ENCODE assay signal across 17 cellular contexts in genomic region chr1:203175237-203176181, GRCh38. TPM values are rescaled to one million over a fixed set of nuclear protein-coding genes. Genes with fewer than 3 reads are reported as not detected.
DNase-seq lines count a peak whose midpoint lies in the region; ATAC-seq and TF ChIP-seq lines count a peak whose summit lies in the region.
"Had no signal": no experiment of that assay in that cellular context is flagged by ENCODE, and none has a peak within 500 bp of the region (broad histone marks: within the 10 kb centered on the region; RNA-seq: fewer than 3 reads in every experiment).

MYBPH (minus strand) TSS chr1:203175826; CDS start chr1:203175755, 71 bp downstream.

- no peak within 1 kb of the TSS for H3K4me2 ChIP-seq in mesenchymal stem cell (ENCODE audit: low read length, poor library complexity, severe bottlenecking)

- H3K4me3 ChIP-seq in mesenchymal stem cell (ENCODE audit: insufficient read depth in 1 of 2, low read depth in 1 of 2, low read length in 2 of 2) (no peak within 1 kb of the TSS), upper lobe of right lung (no peak within 1 kb of the TSS)
- H3K4me3 ChIP-seq: thoracic aorta had no signal

- H3K4me3 Mint-ChIP-seq in activated naive CD4-positive, alpha-beta T cell treated with anti-CD3 and anti-CD28 coated beads, Interleukin-2, amount 10 ng/mL, durations not matched to agents 7 days and 5 days = no peak within 1 kb of the TSS

- H3K27ac Mint-ChIP-seq in activated naive CD4-positive, alpha-beta T cell treated with anti-CD3 and anti-CD28 coated beads, Interleukin-2, amount 10 ng/mL, durations not matched to agents 7 days and 5 days = no peak within 1 kb of the TSS
- H3K27ac Mint-ChIP-seq: progenitor cell of endocrine pancreas had no signal

- H3K27ac ChIP-seq in mesenchymal stem cell (ENCODE audit: low read length, poor library complexity, severe bottlenecking) (no peak within 1 kb of the TSS), upper lobe of right lung (no peak within 1 kb of the TSS)
- H3K27ac ChIP-seq: foreskin keratinocyte, thoracic aorta had no signal

- no peak within 1 kb of the TSS for H2BK5ac ChIP-seq in mesenchymal stem cell (ENCODE audit: low read depth, low read length, poor library complexity, severe bottlenecking)

- H3K4ac ChIP-seq in mesenchymal stem cell (ENCODE audit: low read depth in 1 of 2, low read length in 2 of 2) = peak within 1 kb of the TSS in 1 of 2 experiments; percentile 76

- H2BK120ac ChIP-seq in mesenchymal stem cell (ENCODE audit: low read depth, low read length) = no peak within 1 kb of the TSS

- peak within 1 kb of the TSS; percentile 4 for H3K9ac ChIP-seq in mesenchymal stem cell (ENCODE audit: low read length)

- H3K4me1 ChIP-seq in mesenchymal stem cell (ENCODE audit: control insufficient read depth, insufficient read depth, low read depth, low read length) = peaks cover 47% of the 10 kb centered on the region
- peaks cover 12% of the 10 kb centered on the region for H3K4me1 ChIP-seq in upper lobe of right lung
- H3K4me1 ChIP-seq: foreskin keratinocyte had no signal

- peak within 1 kb of the TSS; percentile 6 to 92 for H2BK12ac ChIP-seq in mesenchymal stem cell (ENCODE audit: low read length in 2 of 2)

- CTCF ChIA-PET in activated naive CD4-positive, alpha-beta T cell treated with anti-CD3 and anti-CD28 coated beads, Interleukin-2, amount 10 ng/mL, durations not matched to agents 7 days and 5 days (lab: Charles Lee) = interaction anchor here (0.8 to 6.1 kb wide), 6 partner anchors 8 to 145 kb away, joined by 3 to 66 read pairs (median 4); no protein-coding TSS in a partner anchor

- H2BK15ac ChIP-seq in mesenchymal stem cell (ENCODE audit: low read depth, poor library complexity, severe bottlenecking) = peak within 1 kb of the TSS; percentile 31

- in situ Hi-C loops in G401 (cut with HindIII; ENCODE audit: low sequenced_read_pairs) = no loop called here

- no peaks in the 10 kb centered on the region for H3K9me3 Mint-ChIP-seq in activated naive CD4-positive, alpha-beta T cell treated with anti-CD3 and anti-CD28 coated beads, Interleukin-2, amount 10 ng/mL, durations not matched to agents 7 days and 5 days

- H3K4me1 Mint-ChIP-seq in activated naive CD4-positive, alpha-beta T cell treated with anti-CD3 and anti-CD28 coated beads, Interleukin-2, amount 10 ng/mL, durations not matched to agents 7 days and 5 days = no peaks in the 10 kb centered on the region

- no peaks in the 10 kb centered on the region for H3K79me1 ChIP-seq in mesenchymal stem cell (replicated peaks; ENCODE audit: low read length, poor library complexity, severe bottlenecking)

- no peaks in the 10 kb centered on the region for H3K36me3 Mint-ChIP-seq in activated naive CD4-positive, alpha-beta T cell treated with anti-CD3 and anti-CD28 coated beads, Interleukin-2, amount 10 ng/mL, durations not matched to agents 7 days and 5 days

- H4K8ac ChIP-seq in mesenchymal stem cell (ENCODE audit: low read length) = no peak within 1 kb of the TSS

- peak within 1 kb of the TSS; percentile 54 for H4K91ac ChIP-seq in mesenchymal stem cell (ENCODE audit: low read length)

- H3K23ac ChIP-seq in mesenchymal stem cell (ENCODE audit: low read length in 2 of 2) = peak within 1 kb of the TSS in 1 of 2 experiments; percentile 56

- DNase-seq in activated naive CD4-positive, alpha-beta T cell treated with anti-CD3 and anti-CD28 coated beads, Interleukin-2, amount 10 ng/mL, durations not matched to agents 7 days and 5 days = peak; percentile 19
- no peak for DNase-seq in activated naive CD4-positive, alpha-beta T cell treated with anti-CD3 and anti-CD28 coated beads, Interleukin-2, amount 50 U/mL, for 16 hours
- DNase-seq in SKM-1 treated with dmso at 0.1 percent for 144 hours (lab: John Stamatoyannopoulos, UW; ENCODE audit: unreplicated experiment) (peak; percentile 97), mesenchymal stem cell (no peak), upper lobe of right lung (no peak), G401 (ENCODE audit: low spot score) (no peak), NCI-H82 treated with DMSO at 0.1 percent for 48 hours (lab: John Stamatoyannopoulos, UW; ENCODE audit: unreplicated experiment) (no peak)
- DNase-seq: amniotic stem cell, DMS79 treated with DMSO at 0.1 percent for 48 hours, foreskin keratinocyte, left colon, NCI-H1105 had no signal

- H3K9me3 ChIP-seq in mesenchymal stem cell (ENCODE audit: control insufficient read depth, low read length) (no peaks in the 10 kb centered on the region), upper lobe of right lung (no peaks in the 10 kb centered on the region)
- H3K9me3 ChIP-seq: thoracic aorta had no signal

- H3K27me3 ChIP-seq in mesenchymal stem cell (ENCODE audit: control insufficient read depth in 1 of 2, insufficient read depth in 1 of 2, low read length in 2 of 2) (no peaks in the 10 kb centered on the region), upper lobe of right lung (no peaks in the 10 kb centered on the region)

- peaks cover 11% of the 10 kb centered on the region for H3K27me3 Mint-ChIP-seq in activated naive CD4-positive, alpha-beta T cell treated with anti-CD3 and anti-CD28 coated beads, Interleukin-2, amount 10 ng/mL, durations not matched to agents 7 days and 5 days

- TF ChIP-seq CTCF in upper lobe of right lung (IDR thresholded peaks at IDR 0.05) = no peak

- intact Hi-C loops in upper lobe of right lung (cut with DNase I) = no loop called here

- H3K14ac ChIP-seq in mesenchymal stem cell (ENCODE audit: low read length in 2 of 2) = peak within 1 kb of the TSS in 1 of 2 experiments; percentile 63

- H2AK5ac ChIP-seq in mesenchymal stem cell (ENCODE audit: low read length, severe bottlenecking) = peak within 1 kb of the TSS; percentile 42

- H3K18ac ChIP-seq in mesenchymal stem cell (ENCODE audit: low read depth in 1 of 2, low read length in 2 of 2) = peak within 1 kb of the TSS; percentile 6 to 90

- no peak within 1 kb of the TSS for H2AFZ ChIP-seq in mesenchymal stem cell (ENCODE audit: low read depth, low read length)

- H3K36me3 ChIP-seq in mesenchymal stem cell (ENCODE audit: control insufficient read depth in 1 of 2, insufficient read depth in 2 of 2, low read depth in 1 of 2, low read length in 2 of 2) (peaks cover 6 to 7% of the 10 kb centered on the region in 2 experiments), upper lobe of right lung (no peaks in the 10 kb centered on the region)
- H3K36me3 ChIP-seq: thoracic aorta had no signal

- peak; percentile 65 for ATAC-seq in upper lobe of right lung
- no peak for ATAC-seq in HG03439 (IDR thresholded peaks at IDR 0.05; ENCODE audit: unreplicated experiment)
- ATAC-seq: foreskin keratinocyte, left colon had no signal

- 74% methylated on average over 13 of the region's 13 CpGs for WGBS in mesenchymal stem cell

RNA-seq across cellular contexts. Expression of gene MYBPH, which starts in this region (rescaled TPM):
- 0.58 TPM for polyA plus RNA-seq in mesenchymal stem cell (2013, experiment 1 of 2)
- polyA plus RNA-seq in mesenchymal stem cell (2013, experiment 2 of 2) = 0.75 TPM
- not detected for total RNA-seq in upper lobe of right lung
- total RNA-seq in G401 (2014; rRNA removed; shearing (Covaris generic)) = 0.47 TPM in 1 of 2 replicates, not detected in the other
- total RNA-seq: dermis microvascular lymphatic vessel endothelial cell; foreskin keratinocyte; left colon; progenitor cell of endocrine pancreas; T-helper 2 cell treated with Interferon-gamma antibody and Interleukin-4, amounts not matched to agents 100 ng/mL and 5 ng/mL, for 36 hours; thoracic aorta had no signal
- polyA plus RNA-seq: foreskin keratinocyte had no signal

Comparison
In these comparisons a context has a peak if more than half of its experiments do, and no peak if none do; other contexts are left out.
1. DNase-seq: peak in activated naive CD4-positive, alpha-beta T cell treated with anti-CD3 and anti-CD28 coated beads, Interleukin-2, amount 10 ng/mL, durations not matched to agents 7 days and 5 days (single experiment) and SKM-1 treated with dmso at 0.1 percent for 144 hours (single experiment); none in activated naive CD4-positive, alpha-beta T cell treated with anti-CD3 and anti-CD28 coated beads, Interleukin-2, amount 50 U/mL, for 16 hours (single experiment), mesenchymal stem cell (single experiment), upper lobe of right lung (single experiment), G401 (single experiment) and NCI-H82 treated with DMSO at 0.1 percent for 48 hours (single experiment).
2. Peak in ATAC-seq in upper lobe of right lung; RNA of the gene not detected or under 1 TPM.